Comparison of ENCODE assay signal across 9 cellular contexts in the genomic region with DNA sequence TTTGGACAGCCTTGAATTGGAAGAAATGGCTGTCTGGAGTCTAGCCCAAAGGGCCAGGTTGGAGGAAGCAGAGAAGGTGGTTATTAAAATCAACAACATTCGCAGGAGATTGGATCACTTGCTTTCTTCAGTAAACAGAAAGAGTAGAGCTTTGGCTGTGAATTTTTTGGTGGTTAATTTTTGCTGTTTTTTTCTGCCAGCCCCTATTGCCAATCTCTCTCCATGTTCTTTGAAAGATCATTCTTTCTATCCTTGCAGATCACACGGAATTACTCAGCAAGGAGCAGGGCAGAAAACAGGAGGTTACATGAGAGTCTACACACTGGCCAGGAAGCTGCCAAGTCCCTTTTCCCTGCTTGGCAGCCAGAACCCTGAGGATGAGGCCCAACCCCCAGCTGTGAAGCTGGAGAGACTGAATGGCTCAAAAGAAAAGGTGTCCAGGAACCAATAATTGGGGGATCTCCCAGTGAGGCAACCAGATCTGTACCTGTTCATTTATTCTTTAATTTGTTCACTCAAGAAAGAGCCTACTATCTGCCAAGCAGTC. TPM values are rescaled to one million over a fixed set of nuclear protein-coding genes. Genes with fewer than 3 reads are reported as not detected.
DNase-seq lines count a peak whose midpoint lies in the region; ATAC-seq and TF ChIP-seq lines count a peak whose summit lies in the region.
"Had no signal": no experiment of that assay in that cellular context is flagged by ENCODE, and none has a peak within 500 bp of the region (broad histone marks: within the 10 kb centered on the region; RNA-seq: fewer than 3 reads in every experiment).

No MANE protein-coding gene starts in this region.

- peaks cover 3% of the 10 kb centered on the region; the same call in 1 of the 2 replicates for H3K27me3 Mint-ChIP-seq in HFFc6 (ENCODE audit: insufficient read depth)
- no peaks in the 10 kb centered on the region for H3K27me3 Mint-ChIP-seq in activated naive CD8-positive, alpha-beta T cell treated with anti-CD3 and anti-CD28 coated beads, Interleukin-2, amount 10 ng/mL, durations not matched to agents 7 days and 5 days
- H3K27me3 Mint-ChIP-seq: progenitor cell of endocrine pancreas had no signal

- peaks cover 0 to 28% (median 17%) of the 10 kb centered on the region in 4 donors for H3K36me3 ChIP-seq in stomach

- no peaks in the 10 kb centered on the region for H3K9me3 ChIP-seq in stomach

- intact Hi-C loops in stomach (cut with DNase I; ENCODE audit: low total_unique reads): no loop called here

- DNase-seq in HFFc6 (no peak), islet precursor cell (peak; percentile 48), stomach (peak; percentile 63), NCI-H82 (lab: John Stamatoyannopoulos, UW) (no peak), GM19238 (ENCODE audit: insufficient read length, low spot score) (no peak)
- no peak for DNase-seq in activated naive CD8-positive, alpha-beta T cell treated with anti-CD3 and anti-CD28 coated beads, Interleukin-2, amount 10 ng/mL, durations not matched to agents 7 days and 5 days
- DNase-seq: NCI-H2171 treated with DMSO at 0.1 percent for 48 hours had no signal

- POLR2A ChIA-PET in activated naive CD8-positive, alpha-beta T cell treated with anti-CD3 and anti-CD28 coated beads, Interleukin-2, amount 10 ng/mL, durations not matched to agents 7 days and 5 days (lab: Charles Lee): interaction anchor here (1.4 to 4.7 kb wide), 6 partner anchors 12 to 852 kb away, joined by 4 to 97 read pairs (median 6); partner anchors contain the start of genes CAST, GLRX and RFESD

- H3K4me3 Mint-ChIP-seq in HFFc6: no peak overlapping the region; the same call in 1 of the 2 replicates
- H3K4me3 Mint-ChIP-seq in activated naive CD8-positive, alpha-beta T cell treated with anti-CD3 and anti-CD28 coated beads, Interleukin-2, amount 10 ng/mL, durations not matched to agents 7 days and 5 days: peak overlapping the region; percentile 78

- peaks cover 32% of the 10 kb centered on the region for H3K36me3 Mint-ChIP-seq in HFFc6 (ENCODE audit: low read depth)
- peaks cover 29% of the 10 kb centered on the region for H3K36me3 Mint-ChIP-seq in activated naive CD8-positive, alpha-beta T cell treated with anti-CD3 and anti-CD28 coated beads, Interleukin-2, amount 10 ng/mL, durations not matched to agents 7 days and 5 days

- peak overlapping the region; percentile 57 for H3K27ac Mint-ChIP-seq in HFFc6
- peak overlapping the region; percentile 92 for H3K27ac Mint-ChIP-seq in activated naive CD8-positive, alpha-beta T cell treated with anti-CD3 and anti-CD28 coated beads, Interleukin-2, amount 10 ng/mL, durations not matched to agents 7 days and 5 days
- H3K27ac Mint-ChIP-seq: progenitor cell of endocrine pancreas had no signal

- peaks cover 62% of the 10 kb centered on the region for H3K4me1 Mint-ChIP-seq in HFFc6 (ENCODE audit: low read depth)
- H3K4me1 Mint-ChIP-seq in activated naive CD8-positive, alpha-beta T cell treated with anti-CD3 and anti-CD28 coated beads, Interleukin-2, amount 10 ng/mL, durations not matched to agents 7 days and 5 days: peaks cover 54% of the 10 kb centered on the region

- TF ChIP-seq CTCF in HFFc6 (IDR thresholded peaks at IDR 0.05) (no peak), stomach (IDR thresholded peaks at IDR 0.05) (no peak)

- no peak for TF ChIP-seq EP300 in stomach (IDR thresholded peaks at IDR 0.05)

- H3K27ac ChIP-seq in stomach: peak overlapping the region; percentile 18 to 81 (median 73)

- peaks cover 38 to 68% (median 56%) of the 10 kb centered on the region in 4 donors for H3K4me1 ChIP-seq in stomach

- no peaks in the 10 kb centered on the region for H3K27me3 ChIP-seq in stomach

- WGBS in stomach, 5 donors: 10 to 31% (median 20%) methylated on average over 2 of the region's 2 CpGs

- H3K4me3 ChIP-seq in stomach: no peak overlapping the region

- no peak for TF ChIP-seq POLR2A in stomach (IDR thresholded peaks at IDR 0.05)

- H3K9me3 Mint-ChIP-seq in HFFc6: no peaks in the 10 kb centered on the region; the same call in 1 of the 2 replicates
- H3K9me3 Mint-ChIP-seq in activated naive CD8-positive, alpha-beta T cell treated with anti-CD3 and anti-CD28 coated beads, Interleukin-2, amount 10 ng/mL, durations not matched to agents 7 days and 5 days: peaks cover 2% of the 10 kb centered on the region

- no peak for ATAC-seq in activated naive CD8-positive, alpha-beta T cell treated with anti-CD3 and anti-CD28 coated beads, Interleukin-2, amount 10 ng/mL, durations not matched to agents 7 days and 5 days (ENCODE audit: low read depth)
- no peak for ATAC-seq in HG03108 (IDR thresholded peaks at IDR 0.05; ENCODE audit: unreplicated experiment)

RNA-seq across cellular contexts. Expression of gene GLRX, which starts 13.0 kb away (rescaled TPM):
- total RNA-seq in HFFc6 (2021; fragmentation: NEBNext Ultra II Directional; extraction: Animal tissue kit (Norgen Biotek cat#: 25700)): 100 to 1,000 TPM; 139 to 183 (median 150) TPM
- total RNA-seq in activated naive CD8-positive, alpha-beta T cell treated with anti-CD3 and anti-CD28 coated beads, Interleukin-2, amount 10 ng/mL, durations not matched to agents 7 days and 5 days: 10 to 100 TPM; 70.6 to 72.9 TPM
- total RNA-seq in stomach: 10 to 100 TPM; 11.3 to 30.4 (median 14.0) TPM
- 100 to 1,000 TPM in 1 of 3 donors, 10 to 100 TPM in 2; 51.0 to 211 (median 65.7) TPM for polyA plus RNA-seq in stomach

Comparison
In these comparisons a context has a peak if more than half of its experiments do, and no peak if none do; other contexts are left out.
1. DNase-seq: peak in islet precursor cell (single experiment) and stomach (single experiment); none in HFFc6 (single experiment), activated naive CD8-positive, alpha-beta T cell treated with anti-CD3 and anti-CD28 coated beads, Interleukin-2, amount 10 ng/mL, durations not matched to agents 7 days and 5 days (single experiment), NCI-H82 (single experiment) and GM19238 (single experiment).